In genomic region chr13:108326318-108326717, GRCh38 we compare ENCODE assay signal across 8 cellular contexts. TPM values are rescaled to one million over a fixed set of nuclear protein-coding genes. Genes with fewer than 3 reads are reported as not detected.
DNase-seq lines count a peak whose midpoint lies in the region; ATAC-seq and TF ChIP-seq lines count a peak whose summit lies in the region.

No MANE protein-coding gene starts in this region.

- H3K27me3 ChIP-seq in colonic mucosa (no peaks in the 10 kb centered on the region), tibial artery (peaks cover 0 to 9% of the 10 kb centered on the region in 2 donors)

- no peaks in the 10 kb centered on the region for H3K9me3 ChIP-seq in colonic mucosa
- H3K9me3 ChIP-seq in tibial artery: no peaks in the 10 kb centered on the region

- no peak for TF ChIP-seq CTCF in GM13976 (IDR thresholded peaks at IDR 0.05; ENCODE audit: borderline replicate concordance, control extremely low read depth, extremely low read depth, insufficient read depth, missing control alignments)
- TF ChIP-seq CTCF in colonic mucosa (IDR thresholded peaks at IDR 0.05): no peak
- no peak for TF ChIP-seq CTCF in tibial artery (IDR thresholded peaks at IDR 0.05)

- DNase-seq in GM13976 (ENCODE audit: low spot score): peak; percentile 14
- peak; percentile 19 for DNase-seq in colonic mucosa
- no peak for DNase-seq in left lobe of liver (ENCODE audit: low spot score)
- no peak for DNase-seq in dedifferentiated amniotic fluid mesenchymal stem cell (ENCODE audit: extremely low spot score)
- DNase-seq in tibial artery: no peak
- DNase-seq in stimulated activated CD4-positive, alpha-beta T cell treated with anti-CD3 and anti-CD28 coated beads, Interleukin-4, amount 100 ng/mL, for 1 hour: no peak

- H3K27ac ChIP-seq in colonic mucosa (no peak overlapping the region), tibial artery (no peak overlapping the region)

- H3K4me1 ChIP-seq in colonic mucosa (no peaks in the 10 kb centered on the region), tibial artery (no peaks in the 10 kb centered on the region)

- ATAC-seq in GM21447 (IDR thresholded peaks at IDR 0.05; ENCODE audit: unreplicated experiment) (peak; percentile 85), HG03571 (IDR thresholded peaks at IDR 0.05; ENCODE audit: unreplicated experiment) (peak; percentile 72), left lobe of liver (no peak)

- H3K9ac ChIP-seq in colonic mucosa (ENCODE audit: low read depth in 2 of 2, low read length in 2 of 2): no peak overlapping the region

- H3K4me3 ChIP-seq in colonic mucosa: no peak overlapping the region
- H3K4me3 ChIP-seq in tibial artery: no peak overlapping the region

- H3K36me3 ChIP-seq in colonic mucosa (no peaks in the 10 kb centered on the region), tibial artery (no peaks in the 10 kb centered on the region)

- intact Hi-C loops in colonic mucosa (cut with DNase I): no loop called here
- intact Hi-C loops in tibial artery (cut with DNase I; ENCODE audit: low total_unique reads): no loop called here

- in situ Hi-C loops in GM13976 (cut with MboI; ENCODE audit: low sequenced_read_pairs, unreplicated experiment): loop anchor here (25.0 kb wide), 1 partner anchor 561 kb away; no protein-coding TSS in a partner anchor

RNA-seq across cellular contexts. Expression of gene TNFSF13B, which starts 56.8 kb away (rescaled TPM):
- total RNA-seq in colonic mucosa: 1 to 10 TPM; 2.9 to 4.6 TPM
- 3.2 TPM for total RNA-seq in left lobe of liver

Comparison
In these comparisons a context has a peak if more than half of its experiments do, and no peak if none do; other contexts are left out.
1. DNase-seq: peak in GM13976 (single experiment) and colonic mucosa (single experiment); none in left lobe of liver (single experiment), dedifferentiated amniotic fluid mesenchymal stem cell (single experiment), tibial artery (0 of 2) and stimulated activated CD4-positive, alpha-beta T cell treated with anti-CD3 and anti-CD28 coated beads, Interleukin-4, amount 100 ng/mL, for 1 hour (single experiment).